17 cellular contexts compared by ENCODE assay signal in genomic region chr11:93005239-93005638, GRCh38. TPM values are rescaled to one million over a fixed set of nuclear protein-coding genes. Genes with fewer than 3 reads are reported as not detected.
DNase-seq lines count a peak whose midpoint lies in the region; ATAC-seq and TF ChIP-seq lines count a peak whose summit lies in the region.
"Had no signal": no experiment of that assay in that cellular context is flagged by ENCODE, and none has a peak within 500 bp of the region (broad histone marks: within the 10 kb centered on the region; RNA-seq: fewer than 3 reads in every experiment).

No MANE protein-coding gene starts in this region.

- TF ChIP-seq CTCF in fibroblast of mammary gland (conservative IDR thresholded peaks at IDR 0.05; ENCODE audit: control insufficient read depth, insufficient read depth, low read depth, low read length), result no peak

- H3K4me3 ChIP-seq in fibroblast of mammary gland (ENCODE audit: control insufficient read depth, low read depth, low read length) (no peak overlapping the region), skeletal muscle cell (ENCODE audit: low read depth, low read length) (no peak overlapping the region)
- H3K4me3 ChIP-seq: ovary had no signal

- ATAC-seq in sciatic nerve, result no peak
- ATAC-seq: activated CD8-positive, alpha-beta T cell treated with anti-CD3 and anti-CD28 coated beads, Interleukin-2, amount 10 ng/mL, durations not matched to agents 7 days and 5 days had no signal

- peak; percentile 1 for DNase-seq in NCI-H510A (lab: John Stamatoyannopoulos, UW)
- DNase-seq in NCI-H510A treated with DMSO at 0.1 percent for 48 hours (lab: John Stamatoyannopoulos, UW), result no peak
- DNase-seq in RPMI7951 (ENCODE audit: low read depth), result peak; percentile 83
- peak; percentile 49 for DNase-seq in fibroblast of mammary gland (ENCODE audit: low read depth)
- DNase-seq in skeletal muscle cell (ENCODE audit: low read depth), result peak; percentile 70
- no peak for DNase-seq in SW 1271 (lab: John Stamatoyannopoulos, UW)
- no peak for DNase-seq in NCI-H2081 (lab: John Stamatoyannopoulos, UW)
- DNase-seq in sciatic nerve (ENCODE audit: low spot score), result no peak
- DNase-seq: 8988T; activated CD8-positive, alpha-beta T cell treated with anti-CD3 and anti-CD28 coated beads, Interleukin-2, amount 10 ng/mL, durations not matched to agents 7 days and 5 days; activated gamma-delta T cell treated with Interleukin-2 at 50 U/mL for 16 hours; brain microvascular endothelial cell; COR-L47; NCI-H1105; ovary; stimulated activated CD4-positive, alpha-beta T cell treated with anti-CD3 and anti-CD28 coated beads, Interleukin-15, amount 100 ng/mL, for 24 hours had no signal

- intact Hi-C loops in sciatic nerve (cut with DNase I), result no loop called here

RNA-seq across cellular contexts. Expression of gene MTNR1B, which starts 35.8 kb away (rescaled TPM):
- total RNA-seq in RPMI7951 (2014; rRNA removed; shearing (Covaris generic)), result not detected in 2 replicates
- total RNA-seq in sciatic nerve, result not detected
- total RNA-seq: activated CD8-positive, alpha-beta T cell treated with anti-CD3 and anti-CD28 coated beads, Interleukin-2, amount 10 ng/mL, durations not matched to agents 7 days and 5 days; lung microvascular endothelial cell; ovary had no signal

Comparison
In these comparisons a context has a peak if more than half of its experiments do, and no peak if none do; other contexts are left out.
1. DNase-seq: peak in NCI-H510A (single experiment), RPMI7951 (single experiment), fibroblast of mammary gland (single experiment) and skeletal muscle cell (single experiment); none in NCI-H510A treated with DMSO at 0.1 percent for 48 hours (single experiment), SW 1271 (0 of 2), NCI-H2081 (0 of 2) and sciatic nerve (single experiment).